In the genomic region with DNA sequence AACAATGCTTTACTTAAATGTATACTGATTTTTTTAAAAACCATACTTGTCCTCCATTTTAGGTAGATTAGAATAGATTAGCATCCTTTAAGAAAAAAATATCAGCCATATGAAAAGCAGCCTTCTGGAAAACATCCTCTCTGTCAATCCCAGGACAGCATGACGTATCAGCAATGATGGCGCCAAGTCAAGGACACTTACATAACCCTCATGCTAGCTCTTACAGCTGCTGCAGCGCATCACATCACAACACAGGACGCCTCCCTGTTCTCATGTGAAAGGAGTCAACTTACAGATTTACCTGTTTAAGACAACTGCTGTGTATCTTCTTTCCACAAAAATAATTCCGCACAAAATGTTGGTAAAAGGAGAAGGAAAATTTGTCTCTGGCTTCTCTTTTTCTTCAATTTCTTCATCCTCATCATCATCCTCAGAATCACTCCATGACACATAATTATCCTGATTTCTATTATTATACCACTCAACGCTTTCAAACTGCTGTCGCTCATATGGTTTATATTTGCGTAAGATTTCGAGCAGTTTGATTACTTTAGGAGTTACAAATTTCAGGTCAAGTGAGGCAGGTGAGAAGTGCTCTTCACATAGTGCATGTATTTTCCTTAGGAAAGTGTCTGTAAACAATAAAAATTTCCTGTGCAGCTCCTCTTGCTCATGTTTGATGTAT, we compare ENCODE assay signal across 23 cellular contexts. TPM values are rescaled to one million over a fixed set of nuclear protein-coding genes. Genes with fewer than 3 reads are reported as not detected.
DNase-seq lines count a peak whose midpoint lies in the region; ATAC-seq lines count a peak whose summit lies in the region.
"Had no signal": no experiment of that assay in that cellular context is flagged by ENCODE, and none has a peak within 500 bp of the region (broad histone marks: within the 10 kb centered on the region; RNA-seq: fewer than 3 reads in every experiment).

No MANE protein-coding gene starts in this region.

- peak overlapping the region in 1 of 3 donors; percentile 57 for H3K9ac ChIP-seq in skeletal muscle tissue (ENCODE audit: low read depth in 1 of 3, low read length in 3 of 3)

- DNase-seq in NCI-H1417 (lab: John Stamatoyannopoulos, UW) (peak in 2 of 3 experiments; percentile 25 to 93), NCI-H1417 treated with DMSO at 0.1 percent for 48 hours (lab: John Stamatoyannopoulos, UW) (no peak), NCI-H510A treated with DMSO at 0.1 percent for 48 hours (lab: John Stamatoyannopoulos, UW) (peak; percentile 93), left cardiac atrium (peak; percentile 29), epidermal melanocyte (ENCODE audit: insufficient read length, low spot score) (no peak)
- DNase-seq in activated naive CD8-positive, alpha-beta T cell treated with anti-CD3 and anti-CD28 coated beads, Interleukin-2, amount 50 U/mL, for 24 hours, result no peak
- DNase-seq: activated CD4-positive, alpha-beta T cell treated with anti-CD3 and anti-CD28 coated beads, Interleukin-2, amount 50 U/mL, for 4 hours; activated naive CD4-positive, alpha-beta T cell; aorta; central memory CD4-positive, alpha-beta T cell; erythroblast; foreskin melanocyte; HCEC 1CT; Karpas-422; natural killer cell; SIG-M5; small intestine; stimulated activated CD4-positive, alpha-beta T cell treated with anti-CD3 and anti-CD28 coated beads, Interleukin-2, amount 100 ng/mL, for 48 hours; stimulated activated naive CD8-positive, alpha-beta T cell treated with anti-CD3 and anti-CD28 coated beads, Interleukin-15, Interleukin-2, amounts not matched to agents 100 U/mL and 50 U/mL, for 24 hours had no signal

- peaks cover 7 to 16% (median 10%) of the 10 kb centered on the region in 3 donors for H3K4me1 ChIP-seq in skeletal muscle tissue (ENCODE audit: control insufficient read depth in 3 of 3, insufficient read depth in 3 of 3, low read length in 3 of 3)

- peak overlapping the region; percentile 85 for H3K27ac ChIP-seq in skeletal muscle tissue (ENCODE audit: low read depth, low read length)

- no peak overlapping the region for H3K4me3 Mint-ChIP-seq in activated naive CD8-positive, alpha-beta T cell treated with anti-CD3 and anti-CD28 coated beads, Interleukin-2, amount 50 U/mL, for 24 hours
- H3K4me3 Mint-ChIP-seq: B cell, natural killer cell, type B pancreatic cell had no signal

- no peaks in the 10 kb centered on the region for H3K27me3 ChIP-seq in skeletal muscle tissue (ENCODE audit: control insufficient read depth in 3 of 3, insufficient read depth in 3 of 3, low read length in 3 of 3)

- H3K36me3 Mint-ChIP-seq in activated naive CD8-positive, alpha-beta T cell treated with anti-CD3 and anti-CD28 coated beads, Interleukin-2, amount 50 U/mL, for 24 hours (ENCODE audit: low read depth), result peaks cover 45% of the 10 kb centered on the region

- peaks cover 6% of the 10 kb centered on the region for H3K4me1 Mint-ChIP-seq in activated naive CD8-positive, alpha-beta T cell treated with anti-CD3 and anti-CD28 coated beads, Interleukin-2, amount 50 U/mL, for 24 hours
- H3K4me1 Mint-ChIP-seq: B cell had no signal

- intact Hi-C loops in left cardiac atrium (cut with DNase I), result no loop called here

- H3K4me3 ChIP-seq in skeletal muscle tissue (ENCODE audit: low read length in 3 of 3), result no peak overlapping the region

- peaks cover 0 to 20% (median 0%) of the 10 kb centered on the region in 3 donors for H3K36me3 ChIP-seq in skeletal muscle tissue (ENCODE audit: control insufficient read depth in 3 of 3, insufficient read depth in 3 of 3, low read length in 3 of 3)

- H3K9me3 ChIP-seq in skeletal muscle tissue (ENCODE audit: control insufficient read depth in 3 of 3, low read length in 3 of 3), result no peaks in the 10 kb centered on the region

- no peaks in the 10 kb centered on the region for H3K9me3 Mint-ChIP-seq in activated naive CD8-positive, alpha-beta T cell treated with anti-CD3 and anti-CD28 coated beads, Interleukin-2, amount 50 U/mL, for 24 hours
- H3K9me3 Mint-ChIP-seq: natural killer cell, type B pancreatic cell had no signal

- H3K27ac Mint-ChIP-seq in activated naive CD8-positive, alpha-beta T cell treated with anti-CD3 and anti-CD28 coated beads, Interleukin-2, amount 50 U/mL, for 24 hours, result no peak overlapping the region
- H3K27ac Mint-ChIP-seq: B cell, natural killer cell, type B pancreatic cell had no signal

- ATAC-seq in left cardiac atrium (peak; percentile 55 to 70), GM19463 (IDR thresholded peaks at IDR 0.05; ENCODE audit: unreplicated experiment) (no peak)
- no peak for ATAC-seq in activated naive CD8-positive, alpha-beta T cell treated with anti-CD3 and anti-CD28 coated beads, Interleukin-2, amount 50 U/mL, for 24 hours
- ATAC-seq: natural killer cell; stimulated activated naive CD8-positive, alpha-beta T cell treated with anti-CD3 and anti-CD28 coated beads, Interleukin-15, Interleukin-2, amounts not matched to agents 100 U/mL and 50 U/mL, for 24 hours had no signal

- H3K27me3 Mint-ChIP-seq in activated naive CD8-positive, alpha-beta T cell treated with anti-CD3 and anti-CD28 coated beads, Interleukin-2, amount 50 U/mL, for 24 hours, result no peaks in the 10 kb centered on the region
- H3K27me3 Mint-ChIP-seq: B cell, type B pancreatic cell had no signal

RNA-seq across cellular contexts. Expression of gene DICER1, which starts 33.3 kb away (rescaled TPM):
- 10 to 100 TPM; 25.0 to 29.4 TPM for total RNA-seq in left cardiac atrium
- 107 TPM for total RNA-seq in skeletal muscle tissue

Comparison
In these comparisons a context has a peak if more than half of its experiments do, and no peak if none do; other contexts are left out.
1. DNase-seq: peak in NCI-H1417 (2 of 3), NCI-H510A treated with DMSO at 0.1 percent for 48 hours (single experiment) and left cardiac atrium (single experiment); none in NCI-H1417 treated with DMSO at 0.1 percent for 48 hours (single experiment), epidermal melanocyte (single experiment) and activated naive CD8-positive, alpha-beta T cell treated with anti-CD3 and anti-CD28 coated beads, Interleukin-2, amount 50 U/mL, for 24 hours (single experiment).
2. ATAC-seq: peak in left cardiac atrium (2 of 2); none in GM19463 (single experiment) and activated naive CD8-positive, alpha-beta T cell treated with anti-CD3 and anti-CD28 coated beads, Interleukin-2, amount 50 U/mL, for 24 hours (single experiment).